8 cellular contexts compared by ENCODE assay signal in the genomic region with DNA sequence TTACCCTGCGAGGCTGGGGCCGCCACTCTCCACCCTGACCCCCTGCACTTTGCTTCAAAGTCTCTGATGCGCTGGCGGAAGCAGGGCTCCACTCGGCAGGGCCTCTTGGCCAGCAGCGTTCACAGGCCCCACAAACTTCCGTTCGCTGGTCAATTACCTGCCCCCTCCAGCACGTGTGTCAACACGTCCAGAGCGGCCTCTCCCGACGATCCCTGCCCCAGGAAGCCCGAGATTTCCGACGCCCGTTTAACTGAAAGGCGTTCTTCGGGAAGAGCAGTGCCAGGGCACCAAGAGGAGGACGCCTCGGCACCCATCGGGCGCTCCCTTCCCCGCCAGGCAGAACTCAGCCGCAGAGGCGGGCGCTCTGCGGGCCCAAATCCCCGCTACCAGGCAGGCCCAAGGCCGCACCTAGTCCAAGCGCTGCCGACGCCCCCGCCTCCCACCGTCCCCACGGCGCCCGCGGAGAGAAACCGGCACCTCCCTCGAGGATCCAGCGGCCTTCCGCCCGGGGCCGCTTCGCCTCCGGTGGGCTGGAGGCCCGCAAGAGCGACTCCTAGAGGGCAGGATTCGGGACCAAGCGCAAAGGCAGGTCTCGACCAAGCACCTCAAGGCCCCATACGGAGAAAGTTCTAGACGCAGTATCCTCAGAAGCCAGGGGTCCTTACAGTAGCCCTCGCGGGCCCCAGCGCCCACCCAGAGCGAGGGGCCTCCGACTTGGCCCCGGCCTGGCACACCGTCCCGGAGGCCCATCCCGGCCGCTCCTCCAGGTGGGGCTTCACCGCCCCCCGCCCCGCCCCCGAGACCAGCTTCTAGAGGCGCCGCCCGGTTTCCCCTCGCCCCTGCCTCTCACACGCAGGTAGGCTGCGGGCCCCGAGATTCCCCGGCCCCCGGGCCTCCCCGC. TPM values are rescaled to one million over a fixed set of nuclear protein-coding genes. Genes with fewer than 3 reads are reported as not detected.
DNase-seq lines count a peak whose midpoint lies in the region; ATAC-seq, FAIRE-seq and TF ChIP-seq lines count a peak whose summit lies in the region.

No MANE protein-coding gene starts in this region.

- H4K20me1 ChIP-seq in hepatocyte (ENCODE audit: insufficient read depth, poor library complexity, severe bottlenecking): peaks cover 9% of the 10 kb centered on the region

- H3K9me3 Mint-ChIP-seq in CD4-positive, alpha-beta T cell: no peaks in the 10 kb centered on the region
- no peaks in the 10 kb centered on the region for H3K9me3 Mint-ChIP-seq in activated naive CD4-positive, alpha-beta T cell treated with anti-CD3 and anti-CD28 coated beads, Interleukin-2, amount 50 U/mL, for 72 hours

- peak overlapping the region; percentile 84 for H3K27ac Mint-ChIP-seq in CD4-positive, alpha-beta T cell
- peak overlapping the region; percentile 82 to 83 for H3K27ac Mint-ChIP-seq in activated naive CD4-positive, alpha-beta T cell treated with anti-CD3 and anti-CD28 coated beads, Interleukin-2, amount 50 U/mL, for 72 hours

- H3K4me1 ChIP-seq in hepatocyte (ENCODE audit: insufficient read depth) (peaks cover 32% of the 10 kb centered on the region), spleen (peaks cover 23 to 62% (median 53%) of the 10 kb centered on the region in 6 donors)

- TF ChIP-seq POLR2A in spleen (IDR thresholded peaks at IDR 0.05) (no peak), H54 (IDR thresholded peaks at IDR 0.05; ENCODE audit: low read depth, low read length) (no peak)

- POLR2A ChIA-PET in CD4-positive, alpha-beta T cell (lab: Charles Lee): interaction anchor here (0.6 to 1.0 kb wide), 3 partner anchors 25 to 258 kb away, joined by 3 read pairs; a partner anchor contains a TSS

- H3K79me2 ChIP-seq in hepatocyte: peaks cover 34% of the 10 kb centered on the region

- H3K4me2 ChIP-seq in hepatocyte: peak overlapping the region; percentile 85

- peak overlapping the region; percentile 91 for H3K4me3 Mint-ChIP-seq in CD4-positive, alpha-beta T cell

- intact Hi-C loops in CD4-positive, alpha-beta T cell (cut with DNase I, micrococcal nuclease): loop anchor here in 1 of 2 experiments (5.0 kb wide), 1 partner anchor 121 kb away; no protein-coding TSS in a partner anchor
- intact Hi-C loops in spleen (cut with DNase I; ENCODE audit: low total_unique reads): no loop called here

- H3K27ac ChIP-seq in CD4-positive, alpha-beta T cell (ENCODE audit: low read depth, low read length): peak overlapping the region; percentile 39
- peak overlapping the region; percentile 94 for H3K27ac ChIP-seq in hepatocyte
- H3K27ac ChIP-seq in spleen: peak overlapping the region; percentile 66 to 95 (median 93)

- no peaks in the 10 kb centered on the region for H3K27me3 Mint-ChIP-seq in CD4-positive, alpha-beta T cell

- H3K9me3 ChIP-seq in CD4-positive, alpha-beta T cell (ENCODE audit: control insufficient read depth, low read length): no peaks in the 10 kb centered on the region
- H3K9me3 ChIP-seq in hepatocyte (ENCODE audit: low read depth) (no peaks in the 10 kb centered on the region), spleen (no peaks in the 10 kb centered on the region)

- peak in 6 of 10 experiments; percentile 29 to 50 (median 38) for DNase-seq in CD4-positive, alpha-beta T cell
- DNase-seq in activated naive CD4-positive, alpha-beta T cell treated with anti-CD3 and anti-CD28 coated beads, Interleukin-2, amount 50 U/mL, for 72 hours (ENCODE audit: low spot score in 2 of 2): peak in 1 of 2 donors; percentile 45
- peak; percentile 57 for DNase-seq in hepatocyte (ENCODE audit: low spot score)
- peak; percentile 90 for DNase-seq in spleen
- DNase-seq in H54 (ENCODE audit: insufficient read length, low spot score): no peak

- H3K9me2 ChIP-seq in hepatocyte (replicated peaks; ENCODE audit: insufficient read depth): no peaks in the 10 kb centered on the region

- no peaks in the 10 kb centered on the region for H3K36me3 ChIP-seq in hepatocyte (replicated peaks; ENCODE audit: insufficient read depth, low read depth)
- H3K36me3 ChIP-seq in spleen: peaks cover 0 to 37% (median 18%) of the 10 kb centered on the region in 6 donors

- peaks cover 28% of the 10 kb centered on the region for H3K36me3 Mint-ChIP-seq in CD4-positive, alpha-beta T cell (ENCODE audit: low read depth)
- peaks cover 4 to 11% of the 10 kb centered on the region in 2 donors for H3K36me3 Mint-ChIP-seq in activated naive CD4-positive, alpha-beta T cell treated with anti-CD3 and anti-CD28 coated beads, Interleukin-2, amount 50 U/mL, for 72 hours

- peak overlapping the region; percentile 62 for H2AFZ ChIP-seq in hepatocyte

- H3K4me1 Mint-ChIP-seq in CD4-positive, alpha-beta T cell (ENCODE audit: low read depth): peaks cover 31% of the 10 kb centered on the region

- H3K4me3 ChIP-seq in hepatocyte: peak overlapping the region; percentile 38
- peak overlapping the region; percentile 54 to 88 (median 66) for H3K4me3 ChIP-seq in spleen

- CTCF ChIA-PET in CD4-positive, alpha-beta T cell (lab: Charles Lee): interaction anchor here (0.7 to 0.8 kb wide), 2 partner anchors 11 to 687 kb away, joined by 3 to 5 read pairs; no protein-coding TSS in a partner anchor

- ATAC-seq in CD4-positive, alpha-beta T cell (ENCODE audit: poor library complexity): peak; percentile 27
- ATAC-seq in GM19351 (IDR thresholded peaks at IDR 0.05; ENCODE audit: unreplicated experiment) (peak; percentile 30), HG03439 (IDR thresholded peaks at IDR 0.05; ENCODE audit: unreplicated experiment) (peak; percentile 34)
- peak; percentile 30 to 65 for ATAC-seq in activated naive CD4-positive, alpha-beta T cell treated with anti-CD3 and anti-CD28 coated beads, Interleukin-2, amount 50 U/mL, for 72 hours

- no peak for TF ChIP-seq CTCF in CD4-positive, alpha-beta T cell (IDR thresholded peaks at IDR 0.05)
- TF ChIP-seq CTCF in hepatocyte (IDR thresholded peaks at IDR 0.05; ENCODE audit: poor library complexity): peak; percentile 37
- TF ChIP-seq CTCF in spleen (IDR thresholded peaks at IDR 0.05 in 8 of 11, conservative IDR thresholded peaks at IDR 0.05 in 3 of 11): peak in 3 of 11 experiments; percentile 22 to 40 (median 39)

- H3K27me3 ChIP-seq in CD4-positive, alpha-beta T cell (ENCODE audit: control insufficient read depth, insufficient read depth, low read length): no peaks in the 10 kb centered on the region
- no peaks in the 10 kb centered on the region for H3K27me3 ChIP-seq in hepatocyte
- no peaks in the 10 kb centered on the region for H3K27me3 ChIP-seq in spleen (replicated peaks in 1 of 7)

- no peak for FAIRE-seq in H54 (lab: Jason Lieb, UNC)

- 33% methylated on average over 39 of the region's 78 CpGs for WGBS in hepatocyte (ENCODE audit: low lambda C conversion rate, missing lambda C conversion rate)
- 0 to 34% (median 1%) methylated on average over 19 to 78 of the region's 78 CpGs for WGBS in spleen, 5 donors

TF ChIP-seq in PFSK-1, 5 proteins besides CTCF, POLR2A, EP300 and RAD21 (continues in another document):
- TF ChIP-seq SIN3A (IDR thresholded peaks at IDR 0.05; ENCODE audit: borderline replicate concordance, insufficient read depth, low read length): peak; percentile 88; the same call in 1 of the 2 replicates

RNA-seq across cellular contexts. Expression of a gene that starts 0.6 kb away (rescaled TPM):
- 10 to 100 TPM; 42.1 to 43.1 TPM for total RNA-seq in CD4-positive, alpha-beta T cell
- polyA plus RNA-seq in PFSK-1 (2012; ENCODE audit: insufficient read length, low read depth): 246 TPM
- 10 to 100 TPM; 67.4 to 92.7 TPM for total RNA-seq in activated naive CD4-positive, alpha-beta T cell treated with anti-CD3 and anti-CD28 coated beads, Interleukin-2, amount 50 U/mL, for 72 hours
- 146 and 227 TPM in 2 replicates for total RNA-seq in hepatocyte
- polyA plus RNA-seq in hepatocyte: 343 and 351 TPM in 2 replicates
- 100 to 1,000 TPM; 132 to 173 (median 136) TPM for total RNA-seq in spleen
- polyA plus RNA-seq in spleen: 100 to 1,000 TPM in 2 of 3 donors, 10 to 100 TPM in 1; 77.3 to 135 (median 108) TPM

RNA-seq across cellular contexts. Expression of a gene that starts 1.1 kb away (rescaled TPM):
- 1 to 10 TPM; 8.6 to 9.2 TPM for total RNA-seq in CD4-positive, alpha-beta T cell
- 42.5 TPM for polyA plus RNA-seq in PFSK-1 (2012; ENCODE audit: insufficient read length, low read depth)
- 1 to 10 TPM; 5.6 to 6.7 TPM for total RNA-seq in activated naive CD4-positive, alpha-beta T cell treated with anti-CD3 and anti-CD28 coated beads, Interleukin-2, amount 50 U/mL, for 72 hours
- 8.3 and 10.5 TPM in 2 replicates for total RNA-seq in hepatocyte
- 14.2 and 14.8 TPM in 2 replicates for polyA plus RNA-seq in hepatocyte
- 10 to 100 TPM; 14.9 to 28.1 (median 23.2) TPM for total RNA-seq in spleen
- polyA plus RNA-seq in spleen: 1 to 10 TPM; 5.1 to 9.7 (median 6.9) TPM

RNA-seq across cellular contexts. Expression of a gene that starts 35.9 kb away (rescaled TPM):
- total RNA-seq in CD4-positive, alpha-beta T cell: under 1 TPM; 0.42 to 0.71 TPM
- 24.7 TPM for polyA plus RNA-seq in PFSK-1 (2012; ENCODE audit: insufficient read length, low read depth)
- 1 to 10 TPM in 1 of 2 donors, under 1 TPM in 1; 0.16 to 2.2 TPM for total RNA-seq in activated naive CD4-positive, alpha-beta T cell treated with anti-CD3 and anti-CD28 coated beads, Interleukin-2, amount 50 U/mL, for 72 hours
- total RNA-seq in hepatocyte (19.5 and 28.4 TPM in 2 replicates), spleen (10 to 100 TPM in 5 of 7 donors, 1 to 10 TPM in 2; 6.7 to 72.9 (median 14.7) TPM)
- polyA plus RNA-seq in hepatocyte (32.5 and 36.7 TPM in 2 replicates), spleen (1 to 10 TPM; 3.2 to 5.3 (median 3.2) TPM)

RNA-seq across cellular contexts. Expression of a gene that starts 40.4 kb away (rescaled TPM):
- total RNA-seq in CD4-positive, alpha-beta T cell: not detected
- polyA plus RNA-seq in PFSK-1 (2012; ENCODE audit: insufficient read length, low read depth): 7.9 TPM
- total RNA-seq in activated naive CD4-positive, alpha-beta T cell treated with anti-CD3 and anti-CD28 coated beads, Interleukin-2, amount 50 U/mL, for 72 hours: 1 to 10 TPM; 1.5 to 3.2 TPM
- total RNA-seq in hepatocyte: 0.27 and 1.4 TPM in 2 replicates
- polyA plus RNA-seq in hepatocyte: 0.87 and 5.7 TPM in 2 replicates
- total RNA-seq in spleen: 1 to 10 TPM in 6 of 7 donors, under 1 TPM in 1; 0.68 to 2.8 (median 1.7) TPM
- 1 to 10 TPM in 1 of 3 donors, under 1 TPM in 2; 0.48 to 1.5 (median 0.49) TPM for polyA plus RNA-seq in spleen

RNA-seq across cellular contexts. Expression of a gene that starts 50.0 kb away (rescaled TPM):
- total RNA-seq in CD4-positive, alpha-beta T cell: 1 to 10 TPM in 1 of 2 experiments, under 1 TPM in 1; 0.70 to 1.0 TPM
- polyA plus RNA-seq in PFSK-1 (2012; ENCODE audit: insufficient read length, low read depth): 1.9 TPM
- total RNA-seq in activated naive CD4-positive, alpha-beta T cell treated with anti-CD3 and anti-CD28 coated beads, Interleukin-2, amount 50 U/mL, for 72 hours: 1 to 10 TPM; 1.0 to 2.9 TPM
- total RNA-seq in hepatocyte (2.2 and 2.8 TPM in 2 replicates), spleen (1 to 10 TPM in 2 of 7 donors, under 1 TPM in 1, not detected in 4; 0.73 to 1.2 (median 1.0) TPM)
- polyA plus RNA-seq in hepatocyte (0.28 and 1.9 TPM in 2 replicates), spleen (under 1 TPM; 0.18 to 0.35 (median 0.22) TPM)

Comparison
In these comparisons a context has a peak if more than half of its experiments do, and no peak if none do; other contexts are left out.
1. H3K27ac ChIP-seq: peak in every context shown above with its lines; median percentile 94 in hepatocyte; 93 in spleen; 39 in CD4-positive, alpha-beta T cell.